Comparison of ENCODE assay signal across 1 cellular context in genomic region chr2:173657996-173658717, GRCh38.
TF ChIP-seq lines count a peak whose summit lies in the region.

No MANE protein-coding gene starts in this region.

TF ChIP-seq in SK-N-SH, 30 proteins besides CTCF, POLR2A, EP300 and RAD21 (continued from another document):
- TF ChIP-seq ZBTB33 (IDR thresholded peaks at IDR 0.05; ENCODE audit: borderline replicate concordance, low read depth) (no peak), RFX5 (IDR thresholded peaks at IDR 0.05; ENCODE audit: low read length) (no peak), EZH2phosphoT487 (IDR thresholded peaks at IDR 0.05; ENCODE audit: borderline replicate concordance, low read depth) (no peak), MXI1 (IDR thresholded peaks at IDR 0.05; ENCODE audit: low read depth, low read length) (no peak), TCF12 (IDR thresholded peaks at IDR 0.05) (peak; percentile 89), CHD2 (IDR thresholded peaks at IDR 0.05; ENCODE audit: low read length, partially characterized antibody) (no peak), GATA2 (CRISPR knock-in tag; IDR thresholded peaks at IDR 0.05) (no peak), USF1 (IDR thresholded peaks at IDR 0.05; ENCODE audit: borderline replicate concordance, low read depth) (no peak), YY1 (IDR thresholded peaks at IDR 0.05; ENCODE audit: low read depth) (no peak; the same call in 1 of the 2 replicates), MEF2A (IDR thresholded peaks at IDR 0.05; ENCODE audit: borderline replicate concordance, low read depth) (no peak), NRF1 (IDR thresholded peaks at IDR 0.05; ENCODE audit: low read depth, low read length) (no peak), FOXJ3 (CRISPR knock-in tag; IDR thresholded peaks at IDR 0.05) (no peak)
